ENCODE assay signal across 8 cellular contexts in the genomic region with DNA sequence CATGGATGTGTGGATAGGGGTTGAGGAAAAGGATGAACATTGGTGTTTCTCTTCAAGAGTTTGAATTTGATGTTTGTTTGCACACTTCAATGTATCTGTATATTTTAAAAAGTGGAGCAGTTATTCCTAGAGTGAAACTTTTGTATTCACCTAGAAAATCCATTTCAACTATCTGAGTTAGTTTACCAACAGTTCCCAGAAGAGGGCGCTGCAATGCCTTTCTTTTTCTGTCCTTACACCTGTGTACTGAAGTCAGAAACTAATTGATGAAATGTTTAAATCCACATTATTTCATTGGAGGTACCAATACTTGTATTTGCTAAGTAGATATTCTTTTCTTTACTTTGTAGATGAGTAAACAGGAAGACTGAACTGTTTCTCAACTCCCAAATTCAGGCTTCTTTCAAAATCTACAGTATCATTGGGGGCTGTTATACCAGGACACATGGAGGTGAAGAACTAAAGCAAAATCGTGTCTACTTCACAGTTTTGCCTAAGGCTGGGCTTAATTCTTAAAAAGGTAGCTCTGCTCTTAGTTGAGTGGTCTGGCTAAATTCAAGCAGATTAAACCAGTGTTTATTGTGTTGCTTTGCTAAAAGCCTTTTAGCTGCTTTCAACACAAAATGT. TPM values are rescaled to one million over a fixed set of nuclear protein-coding genes. Genes with fewer than 3 reads are reported as not detected.
DNase-seq lines count a peak whose midpoint lies in the region; ATAC-seq and TF ChIP-seq lines count a peak whose summit lies in the region.

No MANE protein-coding gene starts in this region.

- H3K36me3 ChIP-seq in MM.1S (replicated peaks; ENCODE audit: insufficient read depth, low read length) (no peaks in the 10 kb centered on the region), mammary epithelial cell (ENCODE audit: insufficient read depth, low read length) (no peaks in the 10 kb centered on the region)

- H3K4me1 ChIP-seq in MM.1S (ENCODE audit: low read length) (no peaks in the 10 kb centered on the region), mammary epithelial cell (ENCODE audit: insufficient read depth, low read length) (peaks cover 28% of the 10 kb centered on the region)

- H3K4me1 Mint-ChIP-seq in activated B cell treated with CpG ODN at 0.5 μM for 24 hours: peaks cover 60% of the 10 kb centered on the region
- peaks cover 29 to 66% of the 10 kb centered on the region in 2 donors for H3K4me1 Mint-ChIP-seq in stimulated activated naive B cell treated with anti-CD40 and anti-IgM and Interleukin-4, amounts not matched to agents 10 μg/mL and 1 μg/mL and 100 μg/mL, for 72 hours

- H3K27me3 ChIP-seq in MM.1S (replicated peaks; ENCODE audit: insufficient read depth, low read length) (no peaks in the 10 kb centered on the region), mammary epithelial cell (ENCODE audit: insufficient read depth, low read length) (no peaks in the 10 kb centered on the region)

- peaks cover 5% of the 10 kb centered on the region for H3K36me3 Mint-ChIP-seq in activated B cell treated with CpG ODN at 0.5 μM for 24 hours (ENCODE audit: low read depth)
- H3K36me3 Mint-ChIP-seq in stimulated activated naive B cell treated with anti-CD40 and anti-IgM and Interleukin-4, amounts not matched to agents 10 μg/mL and 1 μg/mL and 100 μg/mL, for 72 hours: peaks cover 9 to 14% of the 10 kb centered on the region in 2 donors

- CTCF ChIA-PET in activated B cell treated with CpG ODN at 0.5 μM for 24 hours (lab: Charles Lee) (interaction anchor here (0.7 to 5.7 kb wide), 29 partner anchors 13 to 505 kb away, joined by 3 to 44 read pairs (median 4); a partner anchor contains a TSS), mammary epithelial cell (lab: Charles Lee; ENCODE audit: low non-redundant PET) (no interaction called here)

- H3K4me3 ChIP-seq in MM.1S (ENCODE audit: low read length) (no peak overlapping the region), mammary epithelial cell (replicated peaks in 1 of 3; ENCODE audit: insufficient read depth in 1 of 3, low read depth in 2 of 3, low read length in 3 of 3) (no peak overlapping the region)

- no peaks in the 10 kb centered on the region for H3K79me2 ChIP-seq in MM.1S (ENCODE audit: low read length)
- H3K79me2 ChIP-seq in mammary epithelial cell (ENCODE audit: insufficient read depth, low read length): no peaks in the 10 kb centered on the region

- peaks cover 4% of the 10 kb centered on the region for H3K9me3 Mint-ChIP-seq in activated B cell treated with CpG ODN at 0.5 μM for 24 hours
- H3K9me3 Mint-ChIP-seq in stimulated activated naive B cell treated with anti-CD40 and anti-IgM and Interleukin-4, amounts not matched to agents 10 μg/mL and 1 μg/mL and 100 μg/mL, for 72 hours: peaks cover 7 to 15% of the 10 kb centered on the region in 2 donors

- H3K4me3 Mint-ChIP-seq in activated B cell treated with CpG ODN at 0.5 μM for 24 hours: peak overlapping the region; percentile 66
- peak overlapping the region; percentile 11 to 44 for H3K4me3 Mint-ChIP-seq in stimulated activated naive B cell treated with anti-CD40 and anti-IgM and Interleukin-4, amounts not matched to agents 10 μg/mL and 1 μg/mL and 100 μg/mL, for 72 hours

- H3F3A ChIP-seq in MM.1S (ENCODE audit: insufficient read depth, low read length): no peaks in the 10 kb centered on the region

- POLR2A ChIA-PET in activated B cell treated with CpG ODN at 0.5 μM for 24 hours (lab: Charles Lee): interaction anchor here (1.0 to 8.1 kb wide), 10 partner anchors 14 to 98 kb away, joined by 3 to 98 read pairs (median 4); a partner anchor contains a TSS

- H3K4me2 ChIP-seq in MM.1S (ENCODE audit: low read depth, low read length): no peak overlapping the region
- no peak overlapping the region for H3K4me2 ChIP-seq in mammary epithelial cell (ENCODE audit: insufficient read depth, low read depth, low read length)

- ATAC-seq in activated B cell treated with CpG ODN at 0.5 μM for 24 hours (ENCODE audit: low read depth) (peak; percentile 80), GM21737 (IDR thresholded peaks at IDR 0.05; ENCODE audit: unreplicated experiment) (no peak)
- peak; percentile 78 to 87 for ATAC-seq in stimulated activated naive B cell treated with anti-CD40 and anti-IgM and Interleukin-4, amounts not matched to agents 10 μg/mL and 1 μg/mL and 100 μg/mL, for 72 hours (replicated peaks)

- no peak overlapping the region for H2AFZ ChIP-seq in MM.1S (ENCODE audit: low read length)
- H2AFZ ChIP-seq in mammary epithelial cell (ENCODE audit: low read depth, low read length): no peak overlapping the region

- BruUV-seq in mammary epithelial cell (replicated peaks; lab: Mats Ljungman, UMichigan): no TSS peak

- intact Hi-C loops in activated B cell treated with CpG ODN at 0.5 μM for 24 hours (cut with micrococcal nuclease) (loop anchor here (1.0 kb wide), 10 partner anchors 14 to 303 kb away; a partner anchor contains a TSS), mammary epithelial cell (cut with micrococcal nuclease) (loop anchor here (1.0 to 5.0 kb wide), 4 partner anchors 74 to 303 kb away; no protein-coding TSS in a partner anchor)

- H4K20me1 ChIP-seq in MM.1S (ENCODE audit: insufficient read depth, low read length): no peaks in the 10 kb centered on the region
- H4K20me1 ChIP-seq in mammary epithelial cell (ENCODE audit: insufficient read depth, low read length): no peaks in the 10 kb centered on the region

- WGBS in mammary epithelial cell (ENCODE audit: low coverage, missing lambda C conversion rate): 42% methylated on average over 2 of the region's 2 CpGs

- dilution Hi-C loops in mammary epithelial cell (cut with HindIII; ENCODE audit: low sequenced_read_pairs): no loop called here

- H3K27me3 Mint-ChIP-seq in activated B cell treated with CpG ODN at 0.5 μM for 24 hours: no peaks in the 10 kb centered on the region
- no peaks in the 10 kb centered on the region for H3K27me3 Mint-ChIP-seq in stimulated activated naive B cell treated with anti-CD40 and anti-IgM and Interleukin-4, amounts not matched to agents 10 μg/mL and 1 μg/mL and 100 μg/mL, for 72 hours

- H3K27ac Mint-ChIP-seq in activated B cell treated with CpG ODN at 0.5 μM for 24 hours: peak overlapping the region; percentile 86
- H3K27ac Mint-ChIP-seq in stimulated activated naive B cell treated with anti-CD40 and anti-IgM and Interleukin-4, amounts not matched to agents 10 μg/mL and 1 μg/mL and 100 μg/mL, for 72 hours: peak overlapping the region; percentile 53

- no peak overlapping the region for H3K27ac ChIP-seq in MM.1S (ENCODE audit: low read length)
- no peak overlapping the region for H3K27ac ChIP-seq in mammary epithelial cell (ENCODE audit: insufficient read depth, low read depth, low read length)

- H3K9ac ChIP-seq in MM.1S (ENCODE audit: low read length) (no peak overlapping the region), mammary epithelial cell (ENCODE audit: insufficient read depth, low read length) (no peak overlapping the region)

- in situ Hi-C loops in mammary epithelial cell (cut with MboI; ENCODE audit: low sequenced_read_pairs in 2 of 2): loop anchor here (10.0 kb wide), 1 partner anchor 71 kb away; no protein-coding TSS in a partner anchor

- peak; percentile 9 for DNase-seq in NK-92 treated with Interleukin-12 subunit alpha and Interleukin-12 subunit beta, amount 100 ng/mL, for 24 hours (lab: John Stamatoyannopoulos, UW)
- DNase-seq in NK-92 (lab: John Stamatoyannopoulos, UW; ENCODE audit: unreplicated experiment) (no peak), MM.1S (peak; percentile 70), activated B cell treated with CpG ODN at 0.5 μM for 24 hours (no peak), mammary epithelial cell (peak; percentile 39), medulla oblongata (ENCODE audit: extremely low spot score) (peak; percentile 66)
- peak; percentile 44 for DNase-seq in stimulated activated naive B cell treated with anti-CD40 and anti-IgM and Interleukin-4, amounts not matched to agents 10 μg/mL and 1 μg/mL and 100 μg/mL, for 72 hours

- TF ChIP-seq CTCF in MM.1S (IDR thresholded peaks at IDR 0.05; ENCODE audit: low read length) (peak; percentile 75), activated B cell treated with CpG ODN at 0.5 μM for 24 hours (IDR thresholded peaks at IDR 0.05) (peak; percentile 57), mammary epithelial cell (conservative IDR thresholded peaks at IDR 0.05 in 1 of 2, IDR thresholded peaks at IDR 0.05 in 1 of 2; ENCODE audit: extremely low read depth in 1 of 2, insufficient read depth in 1 of 2, low read depth in 1 of 2, low read length in 2 of 2) (peak; percentile 62 to 70)

- H3K9me2 ChIP-seq in MM.1S (replicated peaks; ENCODE audit: insufficient read depth, low read length): no peaks in the 10 kb centered on the region

- H3K9me3 ChIP-seq in MM.1S (replicated peaks; ENCODE audit: insufficient read depth, low read length) (no peaks in the 10 kb centered on the region), mammary epithelial cell (replicated peaks; ENCODE audit: insufficient read depth, low read length) (peaks cover 5% of the 10 kb centered on the region)

RNA-seq across cellular contexts. Expression of a gene that starts 26.6 kb away (rescaled TPM):
- total RNA-seq in activated B cell treated with CpG ODN at 0.5 μM for 24 hours (0.20 TPM in 1 of 2 replicates, not detected in the other), mammary epithelial cell (not detected)
- not detected for polyA plus RNA-seq in mammary epithelial cell
- not detected for polyA minus RNA-seq in mammary epithelial cell

RNA-seq across cellular contexts. Expression of a gene that starts 35.2 kb away (rescaled TPM):
- total RNA-seq in activated B cell treated with CpG ODN at 0.5 μM for 24 hours: 437 and 492 TPM in 2 replicates
- 1 to 10 TPM; 3.8 to 4.6 TPM for total RNA-seq in mammary epithelial cell
- polyA plus RNA-seq in mammary epithelial cell: 0.57 TPM
- polyA minus RNA-seq in mammary epithelial cell: 0.21 TPM

Comparison
In these comparisons a context has a peak if more than half of its experiments do, and no peak if none do; other contexts are left out.
1. DNase-seq: peak in NK-92 treated with Interleukin-12 subunit alpha and Interleukin-12 subunit beta, amount 100 ng/mL, for 24 hours (single experiment), MM.1S (single experiment), mammary epithelial cell (single experiment), medulla oblongata (single experiment) and stimulated activated naive B cell treated with anti-CD40 and anti-IgM and Interleukin-4, amounts not matched to agents 10 μg/mL and 1 μg/mL and 100 μg/mL, for 72 hours (single experiment); none in NK-92 (single experiment) and activated B cell treated with CpG ODN at 0.5 μM for 24 hours (single experiment).
2. RNA of a gene that starts 35.2 kb away (total RNA-seq): 437 to 492 TPM in activated B cell treated with CpG ODN at 0.5 μM for 24 hours; 3.8 to 4.6 TPM in mammary epithelial cell; every median in the first group is over 10 times any median in the second.
3. Peak in every context shown above with its lines, with median percentiles within 50 percentile points of each other: CTCF ChIP-seq.